In genomic region chr7:20798081-20798693, GRCh38 we compare ENCODE assay signal across 8 cellular contexts. TPM values are rescaled to one million over a fixed set of nuclear protein-coding genes. Genes with fewer than 3 reads are reported as not detected.
A peak's percentile ranks its signal among the peaks of the same experiment; 100 is the strongest.
DNase-seq lines count a peak whose midpoint lies in the region; ATAC-seq and TF ChIP-seq lines count a peak whose summit lies in the region.

No MANE protein-coding gene starts in this region.

- DNase-seq in ELF-1 (ENCODE audit: low read depth, low spot score) (peak; percentile 78), NOMO-1 (lab: John Stamatoyannopoulos, UW; ENCODE audit: unreplicated experiment in 2 of 2) (peak; percentile 57 to 71), cardiac fibroblast (ENCODE audit: low read depth in 2 of 2) (peak in 1 of 2 donors; percentile 24), lower leg skin (ENCODE audit: low spot score in 2 of 2) (no peak), activated gamma-delta T cell treated with Interleukin-2 at 50 U/mL for 16 hours (no peak)
- DNase-seq in activated T-helper 2 cell treated with anti-CD3 and anti-CD28 coated beads, Interferon-gamma antibody, Interleukin-2, Interleukin-4, amounts not matched to agents 10 μg/mL and 5 μg/mL and 100 μg/mL, durations not matched to agents 14 hours and 24 hours and 36 hours (ENCODE audit: low spot score): no peak

- H3K4me1 Mint-ChIP-seq in activated T-helper 2 cell treated with anti-CD3 and anti-CD28 coated beads, Interferon-gamma antibody, Interleukin-2, Interleukin-4, amounts not matched to agents 10 μg/mL and 5 μg/mL and 100 μg/mL, durations not matched to agents 14 hours and 24 hours and 36 hours (ENCODE audit: low read depth): peaks cover 13% of the 10 kb centered on the region

- intact Hi-C loops in lower leg skin (cut with DNase I; ENCODE audit: low total_unique reads): no loop called here
- intact Hi-C loops in activated T-helper 2 cell treated with anti-CD3 and anti-CD28 coated beads, Interferon-gamma antibody, Interleukin-2, Interleukin-4, amounts not matched to agents 10 μg/mL and 5 μg/mL and 100 μg/mL, durations not matched to agents 14 hours and 24 hours and 36 hours (cut with micrococcal nuclease): loop anchor here (2.0 to 10.0 kb wide), 2 partner anchors 15 to 1653 kb away; partner anchors contain the start of gene FERD3L

- H3K27ac Mint-ChIP-seq in activated T-helper 2 cell treated with anti-CD3 and anti-CD28 coated beads, Interferon-gamma antibody, Interleukin-2, Interleukin-4, amounts not matched to agents 10 μg/mL and 5 μg/mL and 100 μg/mL, durations not matched to agents 14 hours and 24 hours and 36 hours: no peak overlapping the region

- H3K36me3 Mint-ChIP-seq in activated T-helper 2 cell treated with anti-CD3 and anti-CD28 coated beads, Interferon-gamma antibody, Interleukin-2, Interleukin-4, amounts not matched to agents 10 μg/mL and 5 μg/mL and 100 μg/mL, durations not matched to agents 14 hours and 24 hours and 36 hours (ENCODE audit: low read depth): no peaks in the 10 kb centered on the region

- TF ChIP-seq CTCF in cardiac fibroblast (IDR thresholded peaks at IDR 0.05; ENCODE audit: low read depth, low read length) (no peak), lower leg skin (IDR thresholded peaks at IDR 0.05) (no peak)

- peaks cover 58% of the 10 kb centered on the region for H3K27me3 Mint-ChIP-seq in activated T-helper 2 cell treated with anti-CD3 and anti-CD28 coated beads, Interferon-gamma antibody, Interleukin-2, Interleukin-4, amounts not matched to agents 10 μg/mL and 5 μg/mL and 100 μg/mL, durations not matched to agents 14 hours and 24 hours and 36 hours (ENCODE audit: low read depth)

- no peak overlapping the region for H3K4me3 Mint-ChIP-seq in activated T-helper 2 cell treated with anti-CD3 and anti-CD28 coated beads, Interferon-gamma antibody, Interleukin-2, Interleukin-4, amounts not matched to agents 10 μg/mL and 5 μg/mL and 100 μg/mL, durations not matched to agents 14 hours and 24 hours and 36 hours (ENCODE audit: low read depth)

- 0% methylated on average over 19 to 27 of the region's 77 CpGs for WGBS in lower leg skin, 2 donors

- ATAC-seq in GM19455 (IDR thresholded peaks at IDR 0.05; ENCODE audit: unreplicated experiment) (peak; percentile 90), HG03432 (IDR thresholded peaks at IDR 0.05; ENCODE audit: unreplicated experiment) (peak; percentile 92)

- H3K9me3 Mint-ChIP-seq in activated T-helper 2 cell treated with anti-CD3 and anti-CD28 coated beads, Interferon-gamma antibody, Interleukin-2, Interleukin-4, amounts not matched to agents 10 μg/mL and 5 μg/mL and 100 μg/mL, durations not matched to agents 14 hours and 24 hours and 36 hours: no peaks in the 10 kb centered on the region

- H3K4me3 ChIP-seq in cardiac fibroblast (replicated peaks in 1 of 2; ENCODE audit: low read depth in 2 of 2, low read length in 2 of 2) (peak overlapping the region; percentile 8 to 47), lower leg skin (ENCODE audit: low read depth, poor library complexity, severe bottlenecking) (peak overlapping the region; percentile 39)

- TF ChIP-seq POLR2A in lower leg skin (IDR thresholded peaks at IDR 0.05): no peak

RNA-seq across cellular contexts. Expression of gene SP8, which starts 11.5 kb away (rescaled TPM):
- total RNA-seq in lower leg skin: 10 to 100 TPM in 1 of 4 donors, 1 to 10 TPM in 3; 3.9 to 27.2 (median 8.1) TPM
- total RNA-seq in activated T-helper 2 cell treated with anti-CD3 and anti-CD28 coated beads, Interferon-gamma antibody, Interleukin-2, Interleukin-4, amounts not matched to agents 10 μg/mL and 5 μg/mL and 100 μg/mL, durations not matched to agents 14 hours and 24 hours and 36 hours: not detected in 2 replicates

Comparison
In these comparisons a context has a peak if more than half of its experiments do, and no peak if none do; other contexts are left out.
1. DNase-seq: peak in ELF-1 (single experiment) and NOMO-1 (2 of 2); none in lower leg skin (0 of 2), activated gamma-delta T cell treated with Interleukin-2 at 50 U/mL for 16 hours (single experiment) and activated T-helper 2 cell treated with anti-CD3 and anti-CD28 coated beads, Interferon-gamma antibody, Interleukin-2, Interleukin-4, amounts not matched to agents 10 μg/mL and 5 μg/mL and 100 μg/mL, durations not matched to agents 14 hours and 24 hours and 36 hours (single experiment).